Comparison of ENCODE assay signal across 26 cellular contexts in genomic region chr14:104145826-104146642, GRCh38. TPM values are rescaled to one million over a fixed set of nuclear protein-coding genes. Genes with fewer than 3 reads are reported as not detected.
DNase-seq lines count a peak whose midpoint lies in the region; ATAC-seq and TF ChIP-seq lines count a peak whose summit lies in the region.
"Had no signal": no experiment of that assay in that cellular context is flagged by ENCODE, and none has a peak within 500 bp of the region (broad histone marks: within the 10 kb centered on the region; RNA-seq: fewer than 3 reads in every experiment).

No MANE protein-coding gene starts in this region.

- POLR2A ChIA-PET in activated CD4-positive, alpha-beta T cell treated with anti-CD3 and anti-CD28 coated beads for 36 hours (lab: Charles Lee), result no interaction called here
- POLR2A ChIA-PET in WTC11 (lab: Charles Lee), result no interaction called here
- POLR2A ChIA-PET in Caco-2 (lab: Charles Lee), result no interaction called here

- H3K4me1 Mint-ChIP-seq in activated CD4-positive, alpha-beta T cell treated with anti-CD3 and anti-CD28 coated beads for 36 hours, result no peaks in the 10 kb centered on the region
- H3K4me1 Mint-ChIP-seq in WTC11 (peaks cover 43% of the 10 kb centered on the region), Caco-2 (ENCODE audit: low read depth, unreplicated experiment) (no peaks in the 10 kb centered on the region)
- H3K4me1 Mint-ChIP-seq: activated CD8-positive, alpha-beta memory T cell treated with anti-CD3 and anti-CD28 coated beads, Interleukin-2, amount 10 ng/mL, durations not matched to agents 7 days and 5 days; T-cell had no signal

- H3K9me3 Mint-ChIP-seq in activated CD4-positive, alpha-beta T cell treated with anti-CD3 and anti-CD28 coated beads for 36 hours (ENCODE audit: low read depth), result no peaks in the 10 kb centered on the region
- H3K9me3 Mint-ChIP-seq in WTC11, result no peaks in the 10 kb centered on the region
- no peaks in the 10 kb centered on the region for H3K9me3 Mint-ChIP-seq in Caco-2 (ENCODE audit: unreplicated experiment)
- H3K9me3 Mint-ChIP-seq: activated T-helper 1 cell treated with anti-CD3 and anti-CD28 coated beads, Interleukin-12 subunit alpha, Interleukin-12 subunit beta, Interleukin-2, Interleukin-4 antibody, amounts not matched to agents 30 ng/mL and 10 ng/mL and 1 ng/mL, durations not matched to agents 14 hours and 24 hours and 36 hours; CD8-positive, alpha-beta T cell; T-cell had no signal

- no peak for TF ChIP-seq CTCF in WTC11 (IDR thresholded peaks at IDR 0.05)
- TF ChIP-seq CTCF in Caco-2 (IDR thresholded peaks at IDR 0.05; ENCODE audit: insufficient read depth in 1 of 2, low read depth in 1 of 2, low read length in 1 of 2, severe bottlenecking in 1 of 2, unreplicated experiment in 1 of 2), result no peak

- ATAC-seq in activated CD4-positive, alpha-beta T cell treated with anti-CD3 and anti-CD28 coated beads for 36 hours, result no peak
- ATAC-seq in WTC11 (no peak), GM18520 (IDR thresholded peaks at IDR 0.05; ENCODE audit: unreplicated experiment) (no peak)
- ATAC-seq: activated CD8-positive, alpha-beta memory T cell treated with anti-CD3 and anti-CD28 coated beads, Interleukin-2, amount 10 ng/mL, durations not matched to agents 7 days and 5 days; CD8-positive, alpha-beta T cell; left colon; T-cell had no signal

- no peaks in the 10 kb centered on the region for H3K4me1 ChIP-seq in Caco-2

- H3K27me3 Mint-ChIP-seq in activated CD4-positive, alpha-beta T cell treated with anti-CD3 and anti-CD28 coated beads for 36 hours, result no peaks in the 10 kb centered on the region
- H3K27me3 Mint-ChIP-seq in WTC11 (ENCODE audit: low read depth) (no peaks in the 10 kb centered on the region), Caco-2 (ENCODE audit: insufficient read depth, unreplicated experiment) (peaks cover 12% of the 10 kb centered on the region)
- H3K27me3 Mint-ChIP-seq: activated CD8-positive, alpha-beta memory T cell treated with anti-CD3 and anti-CD28 coated beads, Interleukin-2, amount 10 ng/mL, durations not matched to agents 7 days and 5 days had no signal

- no peaks in the 10 kb centered on the region for H3K9me3 ChIP-seq in Caco-2
- H3K9me3 ChIP-seq: MG63 had no signal

- H3K4me3 ChIP-seq in Caco-2 (ENCODE audit: low read depth, low read length), result no peak overlapping the region
- H3K4me3 ChIP-seq: MG63, PC-9, skin epidermis had no signal

- no TSS peak for BruUV-seq in Caco-2 (replicated peaks; lab: Mats Ljungman, UMichigan)

- peak; percentile 2 for DNase-seq in activated CD4-positive, alpha-beta T cell treated with anti-CD3 and anti-CD28 coated beads for 36 hours
- DNase-seq in activated CD4-positive, alpha-beta T cell treated with anti-CD3 and anti-CD28 coated beads for 1 hour, result no peak
- DNase-seq in WTC11 (ENCODE audit: low spot score) (peak; percentile 10), islet precursor cell (peak; percentile 47), posterior vena cava (ENCODE audit: low spot score) (peak; percentile 48), Caco-2 (no peak), GF-D8 (lab: John Stamatoyannopoulos, UW) (no peak)
- DNase-seq: activated CD4-positive, alpha-beta T cell treated with anti-CD3 and anti-CD28 coated beads, Interleukin-2, amount 50 U/mL, for 1 hour; activated CD8-positive, alpha-beta memory T cell treated with anti-CD3 and anti-CD28 coated beads, Interleukin-2, amount 10 ng/mL, durations not matched to agents 7 days and 5 days; DMS153; effector CD4-positive, alpha-beta T cell; GOT3; KBM-7; left colon; MG63; NCI-H1436; NCI-H2107; NK-92 treated with Interleukin-12 subunit alpha and Interleukin-12 subunit beta, amount 100 ng/mL, for 24 hours; PC-9; substantia nigra; T-cell had no signal

- H3K27me3 ChIP-seq in Caco-2 (replicated peaks; ENCODE audit: control insufficient read depth, insufficient read depth, low read length), result no peaks in the 10 kb centered on the region
- H3K27me3 ChIP-seq: MG63 had no signal

- H3K4me3 Mint-ChIP-seq in activated CD4-positive, alpha-beta T cell treated with anti-CD3 and anti-CD28 coated beads for 36 hours, result no peak overlapping the region
- H3K4me3 Mint-ChIP-seq in WTC11 (no peak overlapping the region), Caco-2 (ENCODE audit: unreplicated experiment) (no peak overlapping the region)
- H3K4me3 Mint-ChIP-seq: activated CD8-positive, alpha-beta memory T cell treated with anti-CD3 and anti-CD28 coated beads, Interleukin-2, amount 10 ng/mL, durations not matched to agents 7 days and 5 days; activated T-helper 1 cell treated with anti-CD3 and anti-CD28 coated beads, Interleukin-12 subunit alpha, Interleukin-12 subunit beta, Interleukin-2, Interleukin-4 antibody, amounts not matched to agents 30 ng/mL and 10 ng/mL and 1 ng/mL, durations not matched to agents 14 hours and 24 hours and 36 hours; CD8-positive, alpha-beta T cell; T-cell had no signal

- intact Hi-C loops in activated CD4-positive, alpha-beta T cell treated with anti-CD3 and anti-CD28 coated beads for 36 hours (cut with DNase I, micrococcal nuclease), result no loop called here
- intact Hi-C loops in posterior vena cava (cut with DNase I), result no loop called here
- intact Hi-C loops in Caco-2 (cut with micrococcal nuclease; ENCODE audit: unreplicated experiment), result no loop called here

- H3K27ac Mint-ChIP-seq in activated CD4-positive, alpha-beta T cell treated with anti-CD3 and anti-CD28 coated beads for 36 hours, result no peak overlapping the region
- H3K27ac Mint-ChIP-seq in WTC11 (peak overlapping the region; percentile 43), Caco-2 (ENCODE audit: unreplicated experiment) (no peak overlapping the region)
- H3K27ac Mint-ChIP-seq: activated CD8-positive, alpha-beta memory T cell treated with anti-CD3 and anti-CD28 coated beads, Interleukin-2, amount 10 ng/mL, durations not matched to agents 7 days and 5 days; activated T-helper 1 cell treated with anti-CD3 and anti-CD28 coated beads, Interleukin-12 subunit alpha, Interleukin-12 subunit beta, Interleukin-2, Interleukin-4 antibody, amounts not matched to agents 30 ng/mL and 10 ng/mL and 1 ng/mL, durations not matched to agents 14 hours and 24 hours and 36 hours; CD8-positive, alpha-beta T cell; progenitor cell of endocrine pancreas; T-cell had no signal

- CTCF ChIA-PET in activated CD4-positive, alpha-beta T cell treated with anti-CD3 and anti-CD28 coated beads for 36 hours (lab: Charles Lee), result interaction anchor here (0.6 to 0.7 kb wide), 2 partner anchors 58 to 222 kb away, joined by 3 read pairs; no protein-coding TSS in a partner anchor
- CTCF ChIA-PET in WTC11 (lab: Charles Lee), result interaction anchor here (0.6 to 1.3 kb wide), 2 partner anchors 17 to 78 kb away, joined by 3 to 6 read pairs; no protein-coding TSS in a partner anchor
- CTCF ChIA-PET in Caco-2 (lab: Charles Lee), result no interaction called here

- H3K36me3 Mint-ChIP-seq in activated CD4-positive, alpha-beta T cell treated with anti-CD3 and anti-CD28 coated beads for 36 hours (ENCODE audit: low read depth), result no peaks in the 10 kb centered on the region
- H3K36me3 Mint-ChIP-seq in WTC11 (no peaks in the 10 kb centered on the region), Caco-2 (ENCODE audit: insufficient read depth, unreplicated experiment) (no peaks in the 10 kb centered on the region)
- H3K36me3 Mint-ChIP-seq: activated CD8-positive, alpha-beta memory T cell treated with anti-CD3 and anti-CD28 coated beads, Interleukin-2, amount 10 ng/mL, durations not matched to agents 7 days and 5 days; CD8-positive, alpha-beta T cell; T-cell had no signal

- no peaks in the 10 kb centered on the region for H3K36me3 ChIP-seq in Caco-2 (ENCODE audit: control insufficient read depth, insufficient read depth, low read length)
- H3K36me3 ChIP-seq: MG63 had no signal

TF ChIP-seq in WTC11, 78 proteins besides CTCF, POLR2A, EP300 and RAD21:
- TF ChIP-seq MLX (CRISPR knock-in tag; IDR thresholded peaks at IDR 0.05) (no peak), EMX1 (CRISPR knock-in tag; IDR thresholded peaks at IDR 0.05) (no peak), NFE2L1 (CRISPR knock-in tag; IDR thresholded peaks at IDR 0.05) (no peak), SOX15 (CRISPR knock-in tag; IDR thresholded peaks at IDR 0.05) (no peak), ESRRA (CRISPR knock-in tag; IDR thresholded peaks at IDR 0.05; ENCODE audit: borderline replicate concordance) (no peak), GRHL2 (CRISPR knock-in tag; IDR thresholded peaks at IDR 0.05; ENCODE audit: insufficient replicate concordance, severe bottlenecking) (no peak), GTF2I (CRISPR knock-in tag; conservative IDR thresholded peaks at IDR 0.05) (no peak), ZNF671 (CRISPR knock-in tag; IDR thresholded peaks at IDR 0.05) (no peak), ATF1 (CRISPR knock-in tag; IDR thresholded peaks at IDR 0.05) (no peak), ATF3 (CRISPR knock-in tag; conservative IDR thresholded peaks at IDR 0.05) (no peak), IRF2 (CRISPR knock-in tag; IDR thresholded peaks at IDR 0.05; ENCODE audit: borderline replicate concordance, low read depth) (no peak), KAT7 (CRISPR knock-in tag; IDR thresholded peaks at IDR 0.05; ENCODE audit: borderline replicate concordance) (no peak)

RNA-seq across cellular contexts. Expression of gene KIF26A, which starts 7.6 kb away (rescaled TPM):
- total RNA-seq in activated CD4-positive, alpha-beta T cell treated with anti-CD3 and anti-CD28 coated beads for 36 hours, result under 1 TPM; 0.21 to 0.28 TPM
- total RNA-seq in WTC11 (2021) (36.4 to 53.4 TPM (median 39.5 TPM) in 3 replicates), posterior vena cava (1 to 10 TPM; 5.0 to 6.9 TPM), Caco-2 (2022) (4.2 and 5.5 TPM in 2 replicates)

Comparison
In these comparisons a context has a peak if more than half of its experiments do, and no peak if none do; other contexts are left out.
1. DNase-seq: peak in activated CD4-positive, alpha-beta T cell treated with anti-CD3 and anti-CD28 coated beads for 36 hours (single experiment), WTC11 (single experiment), islet precursor cell (single experiment) and posterior vena cava (single experiment); none in activated CD4-positive, alpha-beta T cell treated with anti-CD3 and anti-CD28 coated beads for 1 hour (single experiment), Caco-2 (0 of 2) and GF-D8 (single experiment).